11 cellular contexts compared by ENCODE assay signal in genomic region chr13:104648291-104648690, GRCh38.
"Had no signal": no experiment of that assay in that cellular context is flagged by ENCODE, and none has a peak within 500 bp of the region (broad histone marks: within the 10 kb centered on the region; RNA-seq: fewer than 3 reads in every experiment).

No MANE protein-coding gene starts in this region.

- ATAC-seq: natural killer cell treated with Interleukin-12 subunit alpha and Interleukin-12 subunit beta and Interleukin-15 and Interleukin-18, amount 100 ng/mL, for 72 hours had no signal

- DNase-seq: activated CD4-positive, alpha-beta T cell treated with anti-CD3 and anti-CD28 coated beads, Interleukin-2, amount 50 U/mL, for 1 hour; activated CD8-positive, alpha-beta memory T cell treated with anti-CD3 and anti-CD28 coated beads for 24 hours; activated naive CD4-positive, alpha-beta T cell treated with Interleukin-2 at 50 U/mL for 16 hours; aorta; foreskin fibroblast; mesendoderm; sigmoid colon; spleen; SW 1271 had no signal

- H3K4me3 ChIP-seq: sigmoid colon, spleen, suprapubic skin had no signal
